ENCODE assay signal across 1 cellular context in the genomic region with DNA sequence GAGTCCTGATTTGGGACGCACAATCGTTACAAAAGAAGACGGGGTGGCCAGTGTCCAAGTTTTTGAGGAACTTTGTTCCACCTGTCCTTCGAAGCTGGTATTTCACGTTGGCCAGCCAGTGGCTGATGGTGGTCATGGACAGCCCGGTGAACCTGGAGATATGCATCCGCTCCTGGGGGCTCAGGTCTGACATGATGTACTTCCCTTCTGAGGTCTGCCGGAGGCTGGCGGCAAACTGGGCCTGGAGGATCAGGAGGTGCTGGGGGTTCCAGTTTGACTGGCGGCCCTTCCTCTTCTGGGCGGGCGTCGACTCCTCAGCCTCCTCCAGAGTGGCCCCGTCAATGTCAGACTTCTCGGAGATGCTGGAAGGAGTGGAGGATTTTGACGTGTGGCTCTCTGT.
TF ChIP-seq lines count a peak whose summit lies in the region.

No MANE protein-coding gene starts in this region.

TF ChIP-seq in HepG2, 621 proteins besides CTCF, POLR2A, EP300 and RAD21 (continued from another document):
- TF ChIP-seq, protein P1, sequence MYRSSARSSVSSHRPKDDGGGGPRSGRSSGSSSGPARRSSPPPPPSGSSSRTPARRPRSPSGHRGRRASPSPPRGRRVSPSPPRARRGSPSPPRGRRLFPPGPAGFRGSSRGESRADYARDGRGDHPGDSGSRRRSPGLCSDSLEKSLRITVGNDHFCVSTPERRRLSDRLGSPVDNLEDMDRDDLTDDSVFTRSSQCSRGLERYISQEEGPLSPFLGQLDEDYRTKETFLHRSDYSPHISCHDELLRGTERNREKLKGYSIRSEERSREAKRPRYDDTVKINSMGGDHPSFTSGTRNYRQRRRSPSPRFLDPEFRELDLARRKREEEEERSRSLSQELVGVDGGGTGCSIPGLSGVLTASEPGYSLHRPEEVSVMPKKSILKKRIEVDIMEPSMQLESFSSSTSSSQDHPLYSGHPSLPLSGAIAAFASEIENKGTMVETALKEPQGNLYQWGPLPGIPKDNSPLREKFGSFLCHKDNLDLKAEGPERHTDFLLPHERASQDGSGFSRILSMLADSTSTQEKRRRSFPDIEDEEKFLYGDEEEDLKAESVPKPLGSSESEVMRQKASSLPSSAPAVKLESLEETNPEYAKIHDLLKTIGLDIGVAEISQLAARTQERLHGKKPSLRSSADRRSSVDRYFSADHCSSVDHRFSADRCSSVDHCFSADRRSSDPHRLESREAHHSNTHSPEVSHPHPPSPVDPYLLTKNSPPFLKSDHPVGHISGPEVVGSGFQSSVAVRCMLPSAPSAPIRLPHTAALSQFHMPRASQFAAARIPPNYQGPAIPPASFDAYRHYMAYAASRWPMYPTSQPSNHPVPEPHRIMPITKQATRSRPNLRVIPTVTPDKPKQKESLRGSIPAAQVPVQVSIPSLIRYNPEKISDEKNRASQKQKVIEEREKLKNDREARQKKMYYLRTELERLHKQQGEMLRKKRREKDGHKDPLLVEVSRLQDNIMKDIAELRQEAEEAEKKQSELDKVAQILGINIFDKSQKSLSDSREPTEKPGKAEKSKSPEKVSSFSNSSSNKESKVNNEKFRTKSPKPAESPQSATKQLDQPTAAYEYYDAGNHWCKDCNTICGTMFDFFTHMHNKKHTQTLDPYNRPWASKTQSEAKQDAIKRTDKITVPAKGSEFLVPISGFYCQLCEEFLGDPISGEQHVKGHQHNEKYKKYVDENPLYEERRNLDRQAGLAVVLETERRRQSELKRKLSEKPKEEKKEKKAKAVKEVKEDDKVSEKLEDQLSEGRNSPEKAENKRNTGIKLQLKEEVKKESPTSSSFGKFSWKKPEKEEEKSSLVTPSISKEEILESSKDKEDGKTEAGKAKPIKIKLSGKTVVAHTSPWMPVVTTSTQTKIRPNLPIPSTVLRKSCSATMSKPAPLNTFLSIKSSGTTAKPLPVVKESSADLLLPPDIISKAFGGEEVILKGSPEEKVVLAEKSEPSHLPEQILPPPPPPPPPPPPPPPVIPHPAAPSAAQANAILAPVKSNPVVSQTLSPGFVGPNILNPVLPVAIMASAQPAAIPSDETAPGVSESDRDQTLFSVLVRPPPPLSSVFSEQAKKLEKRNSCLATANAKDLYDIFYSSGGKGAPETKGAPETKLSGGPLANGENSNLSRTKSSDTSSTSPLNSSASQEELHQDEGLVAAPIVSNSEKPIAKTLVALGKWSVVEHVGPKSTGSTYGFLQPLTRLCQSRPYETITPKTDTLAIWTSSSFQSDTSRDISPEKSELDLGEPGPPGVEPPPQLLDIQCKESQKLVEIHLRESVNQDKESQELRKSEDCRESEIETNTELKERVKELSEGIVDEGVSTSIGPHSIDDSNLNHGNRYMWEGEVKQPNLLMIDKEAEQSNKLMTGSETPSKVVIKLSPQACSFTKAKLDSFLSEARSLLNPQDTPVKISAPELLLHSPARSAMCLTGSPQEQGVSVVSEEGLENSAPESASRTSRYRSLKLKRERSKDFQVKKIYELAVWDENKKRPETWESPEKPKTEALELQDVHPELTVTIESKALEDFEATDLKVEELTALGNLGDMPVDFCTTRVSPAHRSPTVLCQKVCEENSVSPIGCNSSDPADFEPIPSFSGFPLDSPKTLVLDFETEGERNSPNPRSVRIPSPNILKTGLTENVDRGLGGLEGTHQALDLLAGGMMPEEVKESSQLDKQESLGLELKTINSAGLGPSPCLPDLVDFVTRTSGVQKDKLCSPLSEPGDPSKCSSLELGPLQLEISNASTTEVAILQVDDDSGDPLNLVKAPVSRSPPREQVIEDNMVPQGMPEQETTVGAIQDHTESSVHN (CRISPR knock-in tag; IDR thresholded peaks at IDR 0.05) = no peak
- TF ChIP-seq JUN (CRISPR knock-in tag; IDR thresholded peaks at IDR 0.05) = no peak
- TF ChIP-seq MEIS1 (CRISPR knock-in tag; IDR thresholded peaks at IDR 0.05; ENCODE audit: borderline replicate concordance) = no peak
- no peak for TF ChIP-seq EZH2 (conservative IDR thresholded peaks at IDR 0.05; ENCODE audit: low read depth, low read length)
- no peak for TF ChIP-seq ZNF724P (CRISPR knock-in tag; IDR thresholded peaks at IDR 0.05; ENCODE audit: borderline replicate concordance)
- TF ChIP-seq, protein P2, sequence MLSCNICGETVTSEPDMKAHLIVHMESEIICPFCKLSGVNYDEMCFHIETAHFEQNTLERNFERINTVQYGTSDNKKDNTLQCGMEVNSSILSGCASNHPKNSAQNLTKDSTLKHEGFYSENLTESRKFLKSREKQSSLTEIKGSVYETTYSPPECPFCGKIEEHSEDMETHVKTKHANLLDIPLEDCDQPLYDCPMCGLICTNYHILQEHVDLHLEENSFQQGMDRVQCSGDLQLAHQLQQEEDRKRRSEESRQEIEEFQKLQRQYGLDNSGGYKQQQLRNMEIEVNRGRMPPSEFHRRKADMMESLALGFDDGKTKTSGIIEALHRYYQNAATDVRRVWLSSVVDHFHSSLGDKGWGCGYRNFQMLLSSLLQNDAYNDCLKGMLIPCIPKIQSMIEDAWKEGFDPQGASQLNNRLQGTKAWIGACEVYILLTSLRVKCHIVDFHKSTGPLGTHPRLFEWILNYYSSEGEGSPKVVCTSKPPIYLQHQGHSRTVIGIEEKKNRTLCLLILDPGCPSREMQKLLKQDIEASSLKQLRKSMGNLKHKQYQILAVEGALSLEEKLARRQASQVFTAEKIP (CRISPR knock-in tag; IDR thresholded peaks at IDR 0.05; ENCODE audit: borderline replicate concordance) = no peak
- no peak for TF ChIP-seq BORCS8-MEF2B (CRISPR knock-in tag; IDR thresholded peaks at IDR 0.05)
- TF ChIP-seq ATF1 (CRISPR knock-in tag; IDR thresholded peaks at IDR 0.05) = no peak
- TF ChIP-seq NR2F6 (IDR thresholded peaks at IDR 0.05) = no peak
- no peak for TF ChIP-seq NR2F6 (CRISPR knock-in tag; IDR thresholded peaks at IDR 0.05)
- no peak for TF ChIP-seq FOSL1 (CRISPR knock-in tag; IDR thresholded peaks at IDR 0.05; ENCODE audit: borderline replicate concordance)
- TF ChIP-seq FLYWCH1 (CRISPR knock-in tag; IDR thresholded peaks at IDR 0.05) = no peak
